Comparison of ENCODE assay signal across 1 cellular context in the genomic region with DNA sequence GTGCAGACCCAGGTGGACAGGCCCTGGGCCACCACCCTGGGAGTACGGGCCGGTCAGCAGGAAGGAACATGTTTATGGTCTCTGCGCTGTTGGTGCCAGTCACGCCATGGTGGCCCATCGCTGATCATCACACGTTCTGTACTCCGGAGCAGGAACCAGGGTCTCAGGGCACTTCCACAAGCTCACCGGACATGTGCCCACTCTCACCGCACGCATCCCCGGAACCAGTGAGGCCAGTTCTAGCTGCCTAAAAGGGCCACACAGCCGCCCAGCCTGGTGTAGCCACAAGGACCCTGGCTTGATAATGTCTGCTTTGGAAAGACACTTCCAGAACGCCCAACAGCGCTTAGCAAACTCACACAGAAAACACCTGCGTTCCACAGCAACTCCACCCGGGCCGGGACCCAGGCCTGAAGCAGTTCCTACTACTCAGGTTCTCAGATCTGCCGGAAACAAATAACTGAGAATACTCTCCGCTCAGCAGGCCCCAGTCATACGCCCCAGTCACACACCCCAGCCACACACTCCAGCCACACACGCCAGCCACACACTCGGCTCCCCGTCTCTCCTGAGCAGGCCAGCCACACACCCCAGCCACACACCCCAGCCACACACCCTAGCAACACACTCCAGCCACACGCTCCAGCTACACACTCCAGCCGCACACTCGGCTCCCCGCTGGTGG.
TF ChIP-seq lines count a peak whose summit lies in the region.

No MANE protein-coding gene starts in this region.

TF ChIP-seq in WTC11, 78 proteins besides CTCF, POLR2A, EP300 and RAD21 (continued from another document):
- TF ChIP-seq, protein P1, sequence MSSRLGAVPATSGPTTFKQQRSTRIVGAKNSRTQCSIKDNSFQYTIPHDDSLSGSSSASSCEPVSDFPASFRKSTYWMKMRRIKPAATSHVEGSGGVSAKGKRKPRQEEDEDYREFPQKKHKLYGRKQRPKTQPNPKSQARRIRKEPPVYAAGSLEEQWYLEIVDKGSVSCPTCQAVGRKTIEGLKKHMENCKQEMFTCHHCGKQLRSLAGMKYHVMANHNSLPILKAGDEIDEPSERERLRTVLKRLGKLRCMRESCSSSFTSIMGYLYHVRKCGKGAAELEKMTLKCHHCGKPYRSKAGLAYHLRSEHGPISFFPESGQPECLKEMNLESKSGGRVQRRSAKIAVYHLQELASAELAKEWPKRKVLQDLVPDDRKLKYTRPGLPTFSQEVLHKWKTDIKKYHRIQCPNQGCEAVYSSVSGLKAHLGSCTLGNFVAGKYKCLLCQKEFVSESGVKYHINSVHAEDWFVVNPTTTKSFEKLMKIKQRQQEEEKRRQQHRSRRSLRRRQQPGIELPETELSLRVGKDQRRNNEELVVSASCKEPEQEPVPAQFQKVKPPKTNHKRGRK (CRISPR knock-in tag; IDR thresholded peaks at IDR 0.05; ENCODE audit: borderline replicate concordance), result no peak
- TF ChIP-seq, protein P2, sequence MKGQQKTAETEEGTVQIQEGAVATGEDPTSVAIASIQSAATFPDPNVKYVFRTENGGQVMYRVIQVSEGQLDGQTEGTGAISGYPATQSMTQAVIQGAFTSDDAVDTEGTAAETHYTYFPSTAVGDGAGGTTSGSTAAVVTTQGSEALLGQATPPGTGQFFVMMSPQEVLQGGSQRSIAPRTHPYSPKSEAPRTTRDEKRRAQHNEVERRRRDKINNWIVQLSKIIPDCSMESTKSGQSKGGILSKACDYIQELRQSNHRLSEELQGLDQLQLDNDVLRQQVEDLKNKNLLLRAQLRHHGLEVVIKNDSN (CRISPR knock-in tag; IDR thresholded peaks at IDR 0.05), result no peak
- TF ChIP-seq ZNF263 (CRISPR knock-in tag; IDR thresholded peaks at IDR 0.05; ENCODE audit: low read depth) (no peak), TP53 (CRISPR knock-in tag; IDR thresholded peaks at IDR 0.05) (no peak), SMAD3 (CRISPR knock-in tag; IDR thresholded peaks at IDR 0.05; ENCODE audit: borderline replicate concordance) (no peak), OVOL2 (CRISPR knock-in tag; IDR thresholded peaks at IDR 0.05; ENCODE audit: borderline replicate concordance) (no peak), MYBL2 (CRISPR knock-in tag; IDR thresholded peaks at IDR 0.05) (no peak), GTF2I (CRISPR knock-in tag; conservative IDR thresholded peaks at IDR 0.05) (no peak)
- TF ChIP-seq, protein P3, sequence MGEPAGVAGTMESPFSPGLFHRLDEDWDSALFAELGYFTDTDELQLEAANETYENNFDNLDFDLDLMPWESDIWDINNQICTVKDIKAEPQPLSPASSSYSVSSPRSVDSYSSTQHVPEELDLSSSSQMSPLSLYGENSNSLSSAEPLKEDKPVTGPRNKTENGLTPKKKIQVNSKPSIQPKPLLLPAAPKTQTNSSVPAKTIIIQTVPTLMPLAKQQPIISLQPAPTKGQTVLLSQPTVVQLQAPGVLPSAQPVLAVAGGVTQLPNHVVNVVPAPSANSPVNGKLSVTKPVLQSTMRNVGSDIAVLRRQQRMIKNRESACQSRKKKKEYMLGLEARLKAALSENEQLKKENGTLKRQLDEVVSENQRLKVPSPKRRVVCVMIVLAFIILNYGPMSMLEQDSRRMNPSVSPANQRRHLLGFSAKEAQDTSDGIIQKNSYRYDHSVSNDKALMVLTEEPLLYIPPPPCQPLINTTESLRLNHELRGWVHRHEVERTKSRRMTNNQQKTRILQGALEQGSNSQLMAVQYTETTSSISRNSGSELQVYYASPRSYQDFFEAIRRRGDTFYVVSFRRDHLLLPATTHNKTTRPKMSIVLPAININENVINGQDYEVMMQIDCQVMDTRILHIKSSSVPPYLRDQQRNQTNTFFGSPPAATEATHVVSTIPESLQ (CRISPR knock-in tag; IDR thresholded peaks at IDR 0.05), result no peak
- TF ChIP-seq, protein P4, sequence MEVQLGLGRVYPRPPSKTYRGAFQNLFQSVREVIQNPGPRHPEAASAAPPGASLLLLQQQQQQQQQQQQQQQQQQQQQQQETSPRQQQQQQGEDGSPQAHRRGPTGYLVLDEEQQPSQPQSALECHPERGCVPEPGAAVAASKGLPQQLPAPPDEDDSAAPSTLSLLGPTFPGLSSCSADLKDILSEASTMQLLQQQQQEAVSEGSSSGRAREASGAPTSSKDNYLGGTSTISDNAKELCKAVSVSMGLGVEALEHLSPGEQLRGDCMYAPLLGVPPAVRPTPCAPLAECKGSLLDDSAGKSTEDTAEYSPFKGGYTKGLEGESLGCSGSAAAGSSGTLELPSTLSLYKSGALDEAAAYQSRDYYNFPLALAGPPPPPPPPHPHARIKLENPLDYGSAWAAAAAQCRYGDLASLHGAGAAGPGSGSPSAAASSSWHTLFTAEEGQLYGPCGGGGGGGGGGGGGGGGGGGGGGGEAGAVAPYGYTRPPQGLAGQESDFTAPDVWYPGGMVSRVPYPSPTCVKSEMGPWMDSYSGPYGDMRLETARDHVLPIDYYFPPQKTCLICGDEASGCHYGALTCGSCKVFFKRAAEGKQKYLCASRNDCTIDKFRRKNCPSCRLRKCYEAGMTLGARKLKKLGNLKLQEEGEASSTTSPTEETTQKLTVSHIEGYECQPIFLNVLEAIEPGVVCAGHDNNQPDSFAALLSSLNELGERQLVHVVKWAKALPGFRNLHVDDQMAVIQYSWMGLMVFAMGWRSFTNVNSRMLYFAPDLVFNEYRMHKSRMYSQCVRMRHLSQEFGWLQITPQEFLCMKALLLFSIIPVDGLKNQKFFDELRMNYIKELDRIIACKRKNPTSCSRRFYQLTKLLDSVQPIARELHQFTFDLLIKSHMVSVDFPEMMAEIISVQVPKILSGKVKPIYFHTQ (CRISPR knock-in tag; IDR thresholded peaks at IDR 0.05), result no peak
- TF ChIP-seq, protein P5, sequence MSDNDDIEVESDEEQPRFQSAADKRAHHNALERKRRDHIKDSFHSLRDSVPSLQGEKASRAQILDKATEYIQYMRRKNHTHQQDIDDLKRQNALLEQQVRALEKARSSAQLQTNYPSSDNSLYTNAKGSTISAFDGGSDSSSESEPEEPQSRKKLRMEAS (CRISPR knock-in tag; IDR thresholded peaks at IDR 0.05), result no peak
